ENCODE assay signal across 30 cellular contexts in genomic region chr3:193972816-193973215, GRCh38.
A peak's percentile ranks its signal among the peaks of the same experiment; 100 is the strongest.
DNase-seq lines count a peak whose midpoint lies in the region; ATAC-seq and TF ChIP-seq lines count a peak whose summit lies in the region.
"Had no signal": no experiment of that assay in that cellular context is flagged by ENCODE, and none has a peak within 500 bp of the region (broad histone marks: within the 10 kb centered on the region; RNA-seq: fewer than 3 reads in every experiment).

No MANE protein-coding gene starts in this region.

- peaks cover 5% of the 10 kb centered on the region; the same call in 1 of the 2 replicates for H3K4me1 ChIP-seq in Panc1 (ENCODE audit: control insufficient read depth, insufficient read depth, low read length)
- H3K4me1 ChIP-seq in neural progenitor cell, result peaks cover 61% of the 10 kb centered on the region
- H3K4me1 ChIP-seq: adrenal gland, BE2C had no signal

- H3K36me3 Mint-ChIP-seq in neural progenitor cell, result no peaks in the 10 kb centered on the region
- H3K36me3 Mint-ChIP-seq: activated naive CD4-positive, alpha-beta T cell treated with anti-CD3 and anti-CD28 coated beads, Interleukin-2, amount 10 ng/mL, durations not matched to agents 7 days and 5 days; CD8-positive, alpha-beta T cell; natural killer cell treated with Interleukin-12 subunit alpha and Interleukin-12 subunit beta and Interleukin-15 and Interleukin-18, amount 100 ng/mL, for 72 hours; stimulated activated naive B cell treated with anti-CD40 and anti-IgM and Interleukin-4, amounts not matched to agents 10 μg/mL and 1 μg/mL and 100 μg/mL, for 72 hours had no signal

- peaks cover 6% of the 10 kb centered on the region for H3K9me3 Mint-ChIP-seq in neural progenitor cell
- H3K9me3 Mint-ChIP-seq: activated CD8-positive, alpha-beta T cell treated with anti-CD3 and anti-CD28 coated beads for 36 hours; activated naive CD4-positive, alpha-beta T cell treated with anti-CD3 and anti-CD28 coated beads, Interleukin-2, amount 10 ng/mL, durations not matched to agents 7 days and 5 days; CD8-positive, alpha-beta T cell; natural killer cell treated with Interleukin-12 subunit alpha and Interleukin-12 subunit beta and Interleukin-15 and Interleukin-18, amount 100 ng/mL, for 72 hours; stimulated activated naive B cell treated with anti-CD40 and anti-IgM and Interleukin-4, amounts not matched to agents 10 μg/mL and 1 μg/mL and 100 μg/mL, for 72 hours had no signal

- H3K4me3 ChIP-seq in Panc1 (ENCODE audit: low read depth in 2 of 2, low read length in 2 of 2), result no peak overlapping the region
- no peak overlapping the region for H3K4me3 ChIP-seq in fibroblast of the aortic adventitia (ENCODE audit: low read depth, low read length)
- H3K4me3 ChIP-seq in neural progenitor cell, result no peak overlapping the region
- H3K4me3 ChIP-seq: adrenal gland, coronary artery, heart right ventricle, ovary, Peyer's patch, upper lobe of left lung had no signal

- BruUV-seq in Panc1 (replicated peaks; lab: Mats Ljungman, UMichigan), result no TSS peak

- H3K27ac ChIP-seq in Panc1 (ENCODE audit: low read length), result peak overlapping the region; percentile 21; the same call in 1 of the 2 replicates
- no peak overlapping the region for H3K27ac ChIP-seq in neural progenitor cell
- H3K27ac ChIP-seq: adrenal gland, coronary artery, heart right ventricle, ovary, Peyer's patch, upper lobe of left lung had no signal

- H3K36me3 ChIP-seq in Panc1 (ENCODE audit: control insufficient read depth, insufficient read depth, low read length) (no peaks in the 10 kb centered on the region), neural progenitor cell (no peaks in the 10 kb centered on the region)
- H3K36me3 ChIP-seq: adrenal gland, BE2C, heart right ventricle, ovary, Peyer's patch, upper lobe of left lung had no signal

- no peaks in the 10 kb centered on the region for H3K79me2 ChIP-seq in neural progenitor cell (ENCODE audit: low read depth)

- no peak for TF ChIP-seq CTCF in Panc1 (IDR thresholded peaks at IDR 0.05)
- TF ChIP-seq CTCF in fibroblast of the aortic adventitia (IDR thresholded peaks at IDR 0.05; ENCODE audit: insufficient read depth, low read length), result no peak
- no peak for TF ChIP-seq CTCF in neural progenitor cell (IDR thresholded peaks at IDR 0.05)

- H3K27me3 Mint-ChIP-seq in neural progenitor cell (ENCODE audit: insufficient read depth, low read depth), result peaks cover 8% of the 10 kb centered on the region

- H3K4me2 ChIP-seq in neural progenitor cell, result no peak overlapping the region

- DNase-seq in Daoy (ENCODE audit: low read depth) (peak; percentile 86), Panc1 (ENCODE audit: low read depth, low spot score) (no peak), fibroblast of the aortic adventitia (ENCODE audit: low read depth) (peak; percentile 71), neural progenitor cell (ENCODE audit: low spot score) (no peak), LoVo (ENCODE audit: low spot score) (no peak), NCI-H82 treated with DMSO at 0.1 percent for 48 hours (lab: John Stamatoyannopoulos, UW; ENCODE audit: unreplicated experiment) (no peak)
- DNase-seq in activated CD4-positive, CD25-positive, alpha-beta regulatory T cell treated with anti-CD3 and anti-CD28 coated beads, Interleukin-2, amount 50 U/mL, for 72 hours, result no peak
- DNase-seq: activated CD8-positive, alpha-beta T cell treated with anti-CD3 and anti-CD28 coated beads for 36 hours; activated naive CD4-positive, alpha-beta T cell treated with anti-CD3 and anti-CD28 coated beads, Interleukin-2, amount 10 ng/mL, durations not matched to agents 7 days and 5 days; adrenal gland; BE2C; CD8-positive, alpha-beta T cell; effector CD8-positive, alpha-beta T cell; foreskin melanocyte; heart right ventricle; Kasumi-1; left ventricle myocardium superior; NCI-H146; NCI-H226; NCI-H526 treated with DMSO at 0.1 percent for 48 hours; ovary; Peyer's patch; SHP77; stimulated activated naive B cell treated with anti-CD40 and anti-IgM and Interleukin-4, amounts not matched to agents 10 μg/mL and 1 μg/mL and 100 μg/mL, for 72 hours; substantia nigra; upper lobe of left lung had no signal

- H4K20me1 ChIP-seq in neural progenitor cell (ENCODE audit: low read depth), result no peaks in the 10 kb centered on the region

- H3K4me3 Mint-ChIP-seq in neural progenitor cell, result peak overlapping the region; percentile 36
- H3K4me3 Mint-ChIP-seq: activated CD8-positive, alpha-beta T cell treated with anti-CD3 and anti-CD28 coated beads for 36 hours; activated naive CD4-positive, alpha-beta T cell treated with anti-CD3 and anti-CD28 coated beads, Interleukin-2, amount 10 ng/mL, durations not matched to agents 7 days and 5 days; CD8-positive, alpha-beta T cell; natural killer cell treated with Interleukin-12 subunit alpha and Interleukin-12 subunit beta and Interleukin-15 and Interleukin-18, amount 100 ng/mL, for 72 hours; stimulated activated naive B cell treated with anti-CD40 and anti-IgM and Interleukin-4, amounts not matched to agents 10 μg/mL and 1 μg/mL and 100 μg/mL, for 72 hours had no signal

- H3K27me3 ChIP-seq in Panc1 (ENCODE audit: control insufficient read depth, insufficient read depth, low read length), result no peaks in the 10 kb centered on the region
- H3K27me3 ChIP-seq in neural progenitor cell, result no peaks in the 10 kb centered on the region
- H3K27me3 ChIP-seq: adrenal gland, BE2C, ovary, Peyer's patch, upper lobe of left lung had no signal

- H3K27ac Mint-ChIP-seq in neural progenitor cell, result no peak overlapping the region
- H3K27ac Mint-ChIP-seq: activated CD8-positive, alpha-beta T cell treated with anti-CD3 and anti-CD28 coated beads for 36 hours; activated naive CD4-positive, alpha-beta T cell treated with anti-CD3 and anti-CD28 coated beads, Interleukin-2, amount 10 ng/mL, durations not matched to agents 7 days and 5 days; CD8-positive, alpha-beta T cell; natural killer cell treated with Interleukin-12 subunit alpha and Interleukin-12 subunit beta and Interleukin-15 and Interleukin-18, amount 100 ng/mL, for 72 hours; stimulated activated naive B cell treated with anti-CD40 and anti-IgM and Interleukin-4, amounts not matched to agents 10 μg/mL and 1 μg/mL and 100 μg/mL, for 72 hours had no signal

- POLR2A ChIA-PET in Panc1 (lab: Charles Lee), result no interaction called here

- ATAC-seq in Panc1, result no peak
- ATAC-seq in GM21723 (IDR thresholded peaks at IDR 0.05; ENCODE audit: unreplicated experiment), result no peak
- ATAC-seq: activated CD8-positive, alpha-beta T cell treated with anti-CD3 and anti-CD28 coated beads for 36 hours; CD8-positive, alpha-beta T cell; HCT116; left ventricle myocardium superior; natural killer cell treated with Interleukin-12 subunit alpha and Interleukin-12 subunit beta and Interleukin-15 and Interleukin-18, amount 100 ng/mL, for 72 hours; stimulated activated naive B cell treated with anti-CD40 and anti-IgM and Interleukin-4, amounts not matched to agents 10 μg/mL and 1 μg/mL and 100 μg/mL, for 72 hours had no signal

- H3F3A ChIP-seq in neural progenitor cell (ENCODE audit: low read depth), result peaks cover 55% of the 10 kb centered on the region

- in situ Hi-C loops in Panc1 (cut with HindIII; ENCODE audit: low pct_unique_long_range_greater_than_20kb, low sequenced_read_pairs), result no loop called here

- CTCF ChIA-PET in Panc1 (lab: Charles Lee), result interaction anchor here (0.7 kb wide), 1 partner anchor 126 kb away, joined by 4 read pairs; no protein-coding TSS in a partner anchor

- intact Hi-C loops in Panc1 (cut with micrococcal nuclease; ENCODE audit: unreplicated experiment), result loop anchor here (10.0 kb wide), 1 partner anchor 162 kb away; the partner anchor contains the start of gene HES1

- H3K9ac ChIP-seq in neural progenitor cell, result no peak overlapping the region

- H3K9me3 ChIP-seq in Panc1 (ENCODE audit: control insufficient read depth, insufficient read depth, low read depth, low read length) (no peaks in the 10 kb centered on the region), neural progenitor cell (ENCODE audit: low read depth) (no peaks in the 10 kb centered on the region)
- H3K9me3 ChIP-seq: adrenal gland, BE2C, heart right ventricle, ovary, Peyer's patch, upper lobe of left lung had no signal

- peaks cover 61% of the 10 kb centered on the region for H3K4me1 Mint-ChIP-seq in neural progenitor cell

- H2AFZ ChIP-seq in neural progenitor cell (replicated peaks), result no peak overlapping the region

Comparison
In these comparisons a context has a peak if more than half of its experiments do, and no peak if none do; other contexts are left out.
1. DNase-seq: peak in Daoy (single experiment) and fibroblast of the aortic adventitia (single experiment); none in Panc1 (single experiment), neural progenitor cell (single experiment), activated CD4-positive, CD25-positive, alpha-beta regulatory T cell treated with anti-CD3 and anti-CD28 coated beads, Interleukin-2, amount 50 U/mL, for 72 hours (single experiment), LoVo (single experiment) and NCI-H82 treated with DMSO at 0.1 percent for 48 hours (single experiment).